18 cellular contexts compared by ENCODE assay signal in the genomic region with DNA sequence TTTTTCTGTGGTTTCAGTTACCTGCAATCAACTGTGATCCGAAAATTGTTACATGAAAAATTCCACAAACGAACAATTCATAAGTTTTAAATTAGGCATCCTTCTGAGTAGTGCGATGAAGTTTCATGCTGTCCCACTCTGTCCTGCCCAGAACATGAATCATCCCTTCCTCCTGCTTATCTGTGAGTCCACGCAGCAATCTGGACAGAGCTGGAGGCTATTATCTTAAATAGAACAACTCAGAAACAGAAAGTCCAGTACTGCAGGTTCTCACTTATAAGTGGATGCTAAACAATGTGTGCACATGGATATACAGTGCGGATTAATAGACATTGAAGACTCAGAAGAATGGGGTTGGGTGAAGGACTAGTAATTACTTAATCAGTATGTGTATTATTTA.
DNase-seq lines count a peak whose midpoint lies in the region; ATAC-seq and TF ChIP-seq lines count a peak whose summit lies in the region.
"Had no signal": no experiment of that assay in that cellular context is flagged by ENCODE, and none has a peak within 500 bp of the region (broad histone marks: within the 10 kb centered on the region; RNA-seq: fewer than 3 reads in every experiment).

No MANE protein-coding gene starts in this region.

- WGBS in testis, 2 donors: 24 to 41% methylated on average over 5 of the region's 5 CpGs

- no peak for ATAC-seq in natural killer cell
- ATAC-seq in natural killer cell treated with Interleukin-12 subunit alpha and Interleukin-12 subunit beta and Interleukin-15 and Interleukin-18, amount 100 ng/mL, for 72 hours: no peak
- no peak for ATAC-seq in HG03521 (IDR thresholded peaks at IDR 0.05; ENCODE audit: unreplicated experiment)
- ATAC-seq in stimulated activated naive CD8-positive, alpha-beta T cell treated with anti-CD3 and anti-CD28 coated beads, Interleukin-15, amount 100 ng/mL, for 72 hours: no peak
- ATAC-seq: A549; activated CD4-positive, alpha-beta T cell treated with anti-CD3 and anti-CD28 coated beads for 36 hours; naive thymus-derived CD8-positive, alpha-beta T cell; stimulated activated effector memory CD8-positive, alpha-beta T cell treated with anti-CD3 and anti-CD28 coated beads, Interleukin-12 subunit alpha, Interleukin-12 subunit beta, amount 100 ng/mL, for 72 hours had no signal

- no peak for TF ChIP-seq POLR2A in testis (IDR thresholded peaks at IDR 0.05)

- no peaks in the 10 kb centered on the region for H3K36me3 ChIP-seq in left ventricle myocardium inferior
- no peaks in the 10 kb centered on the region for H3K36me3 ChIP-seq in testis (ENCODE audit: low read depth, missing control alignments)
- H3K36me3 ChIP-seq: tibial nerve had no signal

- H3K9me3 ChIP-seq in left ventricle myocardium inferior (replicated peaks) (no peaks in the 10 kb centered on the region), testis (no peaks in the 10 kb centered on the region)
- H3K9me3 ChIP-seq: A549, tibial nerve had no signal

- H3K27ac Mint-ChIP-seq in natural killer cell: no peak overlapping the region
- no peak overlapping the region for H3K27ac Mint-ChIP-seq in natural killer cell treated with Interleukin-12 subunit alpha and Interleukin-12 subunit beta and Interleukin-15 and Interleukin-18, amount 100 ng/mL, for 72 hours
- H3K27ac Mint-ChIP-seq in stimulated activated naive CD8-positive, alpha-beta T cell treated with anti-CD3 and anti-CD28 coated beads, Interleukin-15, amount 100 ng/mL, for 72 hours: no peak overlapping the region
- H3K27ac Mint-ChIP-seq: activated CD4-positive, alpha-beta T cell treated with anti-CD3 and anti-CD28 coated beads for 36 hours; naive thymus-derived CD8-positive, alpha-beta T cell; progenitor cell of endocrine pancreas; stimulated activated effector memory CD8-positive, alpha-beta T cell treated with anti-CD3 and anti-CD28 coated beads, Interleukin-12 subunit alpha, Interleukin-12 subunit beta, amount 100 ng/mL, for 72 hours had no signal

- no peaks in the 10 kb centered on the region for H3K27me3 Mint-ChIP-seq in natural killer cell (ENCODE audit: low read depth in 2 of 2)
- no peaks in the 10 kb centered on the region for H3K27me3 Mint-ChIP-seq in natural killer cell treated with Interleukin-12 subunit alpha and Interleukin-12 subunit beta and Interleukin-15 and Interleukin-18, amount 100 ng/mL, for 72 hours
- no peaks in the 10 kb centered on the region for H3K27me3 Mint-ChIP-seq in stimulated activated naive CD8-positive, alpha-beta T cell treated with anti-CD3 and anti-CD28 coated beads, Interleukin-15, amount 100 ng/mL, for 72 hours
- H3K27me3 Mint-ChIP-seq: activated CD4-positive, alpha-beta T cell treated with anti-CD3 and anti-CD28 coated beads for 36 hours; naive thymus-derived CD8-positive, alpha-beta T cell; progenitor cell of endocrine pancreas had no signal

- H3K4me3 Mint-ChIP-seq in natural killer cell: no peak overlapping the region
- no peak overlapping the region for H3K4me3 Mint-ChIP-seq in natural killer cell treated with Interleukin-12 subunit alpha and Interleukin-12 subunit beta and Interleukin-15 and Interleukin-18, amount 100 ng/mL, for 72 hours
- H3K4me3 Mint-ChIP-seq in stimulated activated naive CD8-positive, alpha-beta T cell treated with anti-CD3 and anti-CD28 coated beads, Interleukin-15, amount 100 ng/mL, for 72 hours: no peak overlapping the region
- H3K4me3 Mint-ChIP-seq: activated CD4-positive, alpha-beta T cell treated with anti-CD3 and anti-CD28 coated beads for 36 hours; naive thymus-derived CD8-positive, alpha-beta T cell; stimulated activated effector memory CD8-positive, alpha-beta T cell treated with anti-CD3 and anti-CD28 coated beads, Interleukin-12 subunit alpha, Interleukin-12 subunit beta, amount 100 ng/mL, for 72 hours had no signal

- no peaks in the 10 kb centered on the region for H3K4me1 Mint-ChIP-seq in natural killer cell
- H3K4me1 Mint-ChIP-seq in natural killer cell treated with Interleukin-12 subunit alpha and Interleukin-12 subunit beta and Interleukin-15 and Interleukin-18, amount 100 ng/mL, for 72 hours (ENCODE audit: low read depth in 2 of 2): no peaks in the 10 kb centered on the region
- H3K4me1 Mint-ChIP-seq in stimulated activated naive CD8-positive, alpha-beta T cell treated with anti-CD3 and anti-CD28 coated beads, Interleukin-15, amount 100 ng/mL, for 72 hours: no peaks in the 10 kb centered on the region
- H3K4me1 Mint-ChIP-seq: activated CD4-positive, alpha-beta T cell treated with anti-CD3 and anti-CD28 coated beads for 36 hours; naive thymus-derived CD8-positive, alpha-beta T cell; stimulated activated effector memory CD8-positive, alpha-beta T cell treated with anti-CD3 and anti-CD28 coated beads, Interleukin-12 subunit alpha, Interleukin-12 subunit beta, amount 100 ng/mL, for 72 hours had no signal

- no peaks in the 10 kb centered on the region for H3K27me3 ChIP-seq in left ventricle myocardium inferior (ENCODE audit: low read depth)
- no peaks in the 10 kb centered on the region for H3K27me3 ChIP-seq in testis
- H3K27me3 ChIP-seq: tibial nerve had no signal

- no peak for DNase-seq in natural killer cell
- no peak for DNase-seq in natural killer cell treated with Interleukin-12 subunit alpha and Interleukin-12 subunit beta and Interleukin-15 and Interleukin-18, amount 100 ng/mL, for 72 hours (ENCODE audit: low spot score)
- peak; percentile 88 for DNase-seq in dermis blood vessel endothelial cell
- DNase-seq in left ventricle myocardium inferior: no peak
- DNase-seq in testis: peak; percentile 37
- no peak for DNase-seq in stimulated activated naive CD8-positive, alpha-beta T cell treated with anti-CD3 and anti-CD28 coated beads, Interleukin-15, amount 100 ng/mL, for 72 hours
- no peak for DNase-seq in retina
- DNase-seq: activated CD4-positive, alpha-beta T cell treated with anti-CD3 and anti-CD28 coated beads for 36 hours; C1 segment of cervical spinal cord; Kasumi-1; naive thymus-derived CD8-positive, alpha-beta T cell; NCI-H2171 treated with DMSO at 0.1 percent for 48 hours; NCI-H774 had no signal

- H3K4me3 ChIP-seq in left ventricle myocardium inferior (no peak overlapping the region), testis (no peak overlapping the region)
- H3K4me3 ChIP-seq: A549, tibial nerve had no signal

- H3K27ac ChIP-seq in left ventricle myocardium inferior (replicated peaks): peak overlapping the region; percentile 64
- no peak overlapping the region for H3K27ac ChIP-seq in testis
- H3K27ac ChIP-seq: A549, tibial nerve had no signal

- peak; percentile 3 for TF ChIP-seq CTCF in natural killer cell (IDR thresholded peaks at IDR 0.05)
- TF ChIP-seq CTCF in left ventricle myocardium inferior (IDR thresholded peaks at IDR 0.05; ENCODE audit: borderline replicate concordance): no peak
- no peak for TF ChIP-seq CTCF in testis (IDR thresholded peaks at IDR 0.05)

- peaks cover 12% of the 10 kb centered on the region for H3K4me1 ChIP-seq in left ventricle myocardium inferior
- no peaks in the 10 kb centered on the region for H3K4me1 ChIP-seq in testis
- H3K4me1 ChIP-seq: A549, tibial nerve had no signal

- no peaks in the 10 kb centered on the region for H3K36me3 Mint-ChIP-seq in natural killer cell
- no peaks in the 10 kb centered on the region for H3K36me3 Mint-ChIP-seq in natural killer cell treated with Interleukin-12 subunit alpha and Interleukin-12 subunit beta and Interleukin-15 and Interleukin-18, amount 100 ng/mL, for 72 hours
- H3K36me3 Mint-ChIP-seq: naive thymus-derived CD8-positive, alpha-beta T cell; stimulated activated effector memory CD8-positive, alpha-beta T cell treated with anti-CD3 and anti-CD28 coated beads, Interleukin-12 subunit alpha, Interleukin-12 subunit beta, amount 100 ng/mL, for 72 hours had no signal

- intact Hi-C loops in natural killer cell (cut with micrococcal nuclease) (no loop called here), left ventricle myocardium inferior (cut with micrococcal nuclease) (no loop called here), testis (cut with DNase I; ENCODE audit: low total_unique reads) (no loop called here)

- no peaks in the 10 kb centered on the region for H3K9me3 Mint-ChIP-seq in natural killer cell
- H3K9me3 Mint-ChIP-seq in natural killer cell treated with Interleukin-12 subunit alpha and Interleukin-12 subunit beta and Interleukin-15 and Interleukin-18, amount 100 ng/mL, for 72 hours: no peaks in the 10 kb centered on the region
- no peaks in the 10 kb centered on the region for H3K9me3 Mint-ChIP-seq in stimulated activated naive CD8-positive, alpha-beta T cell treated with anti-CD3 and anti-CD28 coated beads, Interleukin-15, amount 100 ng/mL, for 72 hours
- H3K9me3 Mint-ChIP-seq: stimulated activated effector memory CD8-positive, alpha-beta T cell treated with anti-CD3 and anti-CD28 coated beads, Interleukin-12 subunit alpha, Interleukin-12 subunit beta, amount 100 ng/mL, for 72 hours had no signal

Comparison
In these comparisons a context has a peak if more than half of its experiments do, and no peak if none do; other contexts are left out.
1. DNase-seq: peak in dermis blood vessel endothelial cell (single experiment) and testis (single experiment); none in natural killer cell (single experiment), natural killer cell treated with Interleukin-12 subunit alpha and Interleukin-12 subunit beta and Interleukin-15 and Interleukin-18, amount 100 ng/mL, for 72 hours (single experiment), left ventricle myocardium inferior (single experiment), stimulated activated naive CD8-positive, alpha-beta T cell treated with anti-CD3 and anti-CD28 coated beads, Interleukin-15, amount 100 ng/mL, for 72 hours (0 of 2) and retina (single experiment).